ENCODE assay signal across 32 cellular contexts in genomic region chr15:72890043-72890442, GRCh38.
A peak's percentile ranks its signal among the peaks of the same experiment; 100 is the strongest.
DNase-seq lines count a peak whose midpoint lies in the region; ATAC-seq and TF ChIP-seq lines count a peak whose summit lies in the region.
"Had no signal": no experiment of that assay in that cellular context is flagged by ENCODE, and none has a peak within 500 bp of the region (broad histone marks: within the 10 kb centered on the region; RNA-seq: fewer than 3 reads in every experiment).

No MANE protein-coding gene starts in this region.

- WGBS in smooth muscle cell (ENCODE audit: low lambda C conversion rate): 85% methylated on average over 12 of the region's 12 CpGs

- H3K9me3 ChIP-seq in A673 (ENCODE audit: low read depth, low read length, poor library complexity, severe bottlenecking): no peaks in the 10 kb centered on the region
- no peaks in the 10 kb centered on the region for H3K9me3 ChIP-seq in smooth muscle cell (replicated peaks; ENCODE audit: low read depth)
- no peaks in the 10 kb centered on the region for H3K9me3 ChIP-seq in breast epithelium
- H3K9me3 ChIP-seq: BE2C, Caco-2, MG63 had no signal

- intact Hi-C loops in A673 (cut with micrococcal nuclease; ENCODE audit: unreplicated experiment): no loop called here
- intact Hi-C loops in breast epithelium (cut with DNase I; ENCODE audit: low total_unique reads): no loop called here

- no peaks in the 10 kb centered on the region for H3K36me3 ChIP-seq in A673 (ENCODE audit: insufficient read depth, low read length, poor library complexity, severe bottlenecking)
- no peaks in the 10 kb centered on the region for H3K36me3 ChIP-seq in GM23338 (ENCODE audit: insufficient read depth)
- H3K36me3 ChIP-seq in smooth muscle cell (ENCODE audit: low read depth): no peaks in the 10 kb centered on the region
- no peaks in the 10 kb centered on the region for H3K36me3 ChIP-seq in breast epithelium
- H3K36me3 ChIP-seq: BE2C, cardiac muscle cell, esophagus muscularis mucosa, heart right ventricle, MG63, stomach, tibial artery had no signal

- no peak for ATAC-seq in GM23338
- ATAC-seq: activated CD4-positive, CD25-positive, alpha-beta regulatory T cell treated with anti-CD3 and anti-CD28 coated beads, Interleukin-2, amount 50 U/mL, for 24 hours; foreskin keratinocyte had no signal

- H2AFZ ChIP-seq in GM23338 (peak overlapping the region; percentile 83; the same call in 1 of the 2 replicates), smooth muscle cell (ENCODE audit: low read depth) (no peak overlapping the region)

- 0 out of 2 replicates have a peak, but pooled peaks cover 5% of the 10 kb centered on the region for H3K9me2 ChIP-seq in GM23338 (ENCODE audit: insufficient read depth)

- POLR2A ChIA-PET in A673 (lab: Charles Lee; ENCODE audit: low non-redundant PET): no interaction called here

- H3K36me3 Mint-ChIP-seq in GM23338 (ENCODE audit: low read depth): no peaks in the 10 kb centered on the region
- H3K36me3 Mint-ChIP-seq: activated naive CD8-positive, alpha-beta T cell had no signal

- H3K4me1 ChIP-seq in A673 (ENCODE audit: insufficient read depth, low read length, poor library complexity, severe bottlenecking) (no peaks in the 10 kb centered on the region), GM23338 (ENCODE audit: insufficient read depth) (no peaks in the 10 kb centered on the region), smooth muscle cell (ENCODE audit: low read depth) (no peaks in the 10 kb centered on the region), breast epithelium (no peaks in the 10 kb centered on the region)
- H3K4me1 ChIP-seq: BE2C, Caco-2, esophagus muscularis mucosa, foreskin keratinocyte, stomach, tibial artery had no signal

- no peak for TF ChIP-seq POLR2A in breast epithelium (IDR thresholded peaks at IDR 0.05)

- no peak overlapping the region for H3K27ac Mint-ChIP-seq in GM23338
- H3K27ac Mint-ChIP-seq: activated CD4-positive, alpha-beta memory T cell treated with anti-CD3 and anti-CD28 coated beads, Interleukin-2, amount 10 ng/mL, durations not matched to agents 7 days and 5 days; activated naive CD8-positive, alpha-beta T cell; endodermal cell; HFFc6; memory B cell had no signal

- no peak overlapping the region for H3K4me3 Mint-ChIP-seq in GM23338
- H3K4me3 Mint-ChIP-seq: activated CD4-positive, alpha-beta memory T cell treated with anti-CD3 and anti-CD28 coated beads, Interleukin-2, amount 10 ng/mL, durations not matched to agents 7 days and 5 days; activated naive CD8-positive, alpha-beta T cell; endodermal cell; HFFc6; memory B cell had no signal

- no peak overlapping the region for H3K9ac ChIP-seq in smooth muscle cell (ENCODE audit: low read depth)

- H3K27ac ChIP-seq in A673 (ENCODE audit: low read depth, low read length, poor library complexity, severe bottlenecking): no peak overlapping the region
- H3K27ac ChIP-seq in GM23338 (ENCODE audit: low read depth): no peak overlapping the region
- no peak overlapping the region for H3K27ac ChIP-seq in smooth muscle cell (ENCODE audit: low read depth)
- no peak overlapping the region for H3K27ac ChIP-seq in breast epithelium
- H3K27ac ChIP-seq: cardiac muscle cell, esophagus muscularis mucosa, foreskin keratinocyte, heart right ventricle, SK-N-MC, stomach, tibial artery had no signal

- H3K4me3 ChIP-seq in A673 (ENCODE audit: low read depth, low read length, poor library complexity, severe bottlenecking) (no peak overlapping the region), GM23338 (no peak overlapping the region), smooth muscle cell (no peak overlapping the region), breast epithelium (no peak overlapping the region)
- H3K4me3 ChIP-seq: cardiac muscle cell, esophagus muscularis mucosa, heart right ventricle, MG63, SK-N-MC, stomach, tibial artery had no signal

- H3K27me3 ChIP-seq in A673 (replicated peaks; ENCODE audit: insufficient read depth, low read depth, low read length, poor library complexity) (no peaks in the 10 kb centered on the region), GM23338 (ENCODE audit: insufficient read depth) (no peaks in the 10 kb centered on the region), smooth muscle cell (ENCODE audit: low read depth) (peaks cover 5% of the 10 kb centered on the region), breast epithelium (no peaks in the 10 kb centered on the region)
- H3K27me3 ChIP-seq: BE2C, cardiac muscle cell, esophagus muscularis mucosa, MG63, tibial artery had no signal

- no TSS peak for BruUV-seq in A673 (replicated peaks; lab: Mats Ljungman, UMichigan)

- H3K4me1 Mint-ChIP-seq in GM23338: no peaks in the 10 kb centered on the region
- H3K4me1 Mint-ChIP-seq: activated CD4-positive, alpha-beta memory T cell treated with anti-CD3 and anti-CD28 coated beads, Interleukin-2, amount 10 ng/mL, durations not matched to agents 7 days and 5 days; endodermal cell; memory B cell had no signal

- no peak for TF ChIP-seq CTCF in A673 (conservative IDR thresholded peaks at IDR 0.05; ENCODE audit: low read depth, low read length)
- TF ChIP-seq CTCF in GM23338 (conservative IDR thresholded peaks at IDR 0.05; ENCODE audit: low read depth in 2 of 2): no peak
- no peak for TF ChIP-seq CTCF in smooth muscle cell (IDR thresholded peaks at IDR 0.05; ENCODE audit: borderline replicate concordance, insufficient read depth, poor library complexity, severe bottlenecking)
- no peak for TF ChIP-seq CTCF in breast epithelium (IDR thresholded peaks at IDR 0.05)

- H3K79me2 ChIP-seq in GM23338 (replicated peaks; ENCODE audit: insufficient read depth): no peaks in the 10 kb centered on the region
- no peaks in the 10 kb centered on the region for H3K79me2 ChIP-seq in smooth muscle cell (ENCODE audit: low read depth)

- CTCF ChIA-PET in A673 (lab: Charles Lee): no interaction called here

- DNase-seq in A673 (ENCODE audit: low spot score): peak; percentile 4
- DNase-seq in GM23338 (ENCODE audit: low spot score): no peak
- peak; percentile 15 for DNase-seq in NCI-H69 (lab: John Stamatoyannopoulos, UW)
- DNase-seq in middle frontal gyrus (ENCODE audit: extremely low spot score, low spot score): peak; percentile 37
- DNase-seq in hypothalamus (lab: John Stamatoyannopoulos, UW): no peak
- DNase-seq in NAMALWA (ENCODE audit: low spot score): no peak
- no peak for DNase-seq in smooth muscle cell (lab: John Stamatoyannopoulos, UW; ENCODE audit: unreplicated experiment)
- no peak for DNase-seq in breast epithelium (ENCODE audit: low spot score in 2 of 2)
- DNase-seq: activated CD4-positive, alpha-beta memory T cell treated with anti-CD3 and anti-CD28 coated beads, Interleukin-2, amount 10 ng/mL, durations not matched to agents 7 days and 5 days; aorta; BE2C; Caco-2; cortex of kidney; endodermal cell; foreskin keratinocyte; heart right ventricle; HFFc6; KG1; MG63; NCI-H1417 treated with DMSO at 0.1 percent for 48 hours; NCI-H748 treated with DMSO at 0.1 percent for 48 hours; RPMI8226; small intestine; stimulated activated CD4-positive, alpha-beta T cell treated with anti-CD3 and anti-CD28 coated beads, Interleukin-1b, Interleukin-23, amount 100 ng/mL, for 48 hours; stomach; tibial artery had no signal

- no peaks in the 10 kb centered on the region for H3K9me3 Mint-ChIP-seq in GM23338
- H3K9me3 Mint-ChIP-seq: activated CD4-positive, alpha-beta memory T cell treated with anti-CD3 and anti-CD28 coated beads, Interleukin-2, amount 10 ng/mL, durations not matched to agents 7 days and 5 days had no signal

- peaks cover 4% of the 10 kb centered on the region for H3K27me3 Mint-ChIP-seq in GM23338 (ENCODE audit: insufficient read depth, low read depth, poor library complexity)

- H3K4me2 ChIP-seq in GM23338 (no peak overlapping the region), smooth muscle cell (no peak overlapping the region)

- no peaks in the 10 kb centered on the region for H4K20me1 ChIP-seq in GM23338 (replicated peaks; ENCODE audit: insufficient read depth)
- H4K20me1 ChIP-seq in smooth muscle cell (ENCODE audit: low read depth): no peaks in the 10 kb centered on the region

- no peaks in the 10 kb centered on the region for H3F3A ChIP-seq in GM23338 (replicated peaks; ENCODE audit: low read depth)
- no peaks in the 10 kb centered on the region for H3F3A ChIP-seq in smooth muscle cell (ENCODE audit: low read depth)

TF ChIP-seq in GM23338, 12 proteins besides CTCF, POLR2A, EP300 and RAD21 (continues in another document):
- TF ChIP-seq JUNB (IDR thresholded peaks at IDR 0.05; ENCODE audit: unreplicated experiment) (no peak), EZH2phosphoT487 (IDR thresholded peaks at IDR 0.05; ENCODE audit: unreplicated experiment) (no peak), ZNF331 (CRISPR knock-in tag; IDR thresholded peaks at IDR 0.05; ENCODE audit: low read depth) (no peak)

Comparison
In these comparisons a context has a peak if more than half of its experiments do, and no peak if none do; other contexts are left out.
1. DNase-seq: peak in A673 (single experiment), NCI-H69 (single experiment) and middle frontal gyrus (single experiment); none in GM23338 (single experiment), hypothalamus (0 of 51), NAMALWA (single experiment), smooth muscle cell (single experiment) and breast epithelium (0 of 2).